9 cellular contexts compared by ENCODE assay signal in the genomic region with DNA sequence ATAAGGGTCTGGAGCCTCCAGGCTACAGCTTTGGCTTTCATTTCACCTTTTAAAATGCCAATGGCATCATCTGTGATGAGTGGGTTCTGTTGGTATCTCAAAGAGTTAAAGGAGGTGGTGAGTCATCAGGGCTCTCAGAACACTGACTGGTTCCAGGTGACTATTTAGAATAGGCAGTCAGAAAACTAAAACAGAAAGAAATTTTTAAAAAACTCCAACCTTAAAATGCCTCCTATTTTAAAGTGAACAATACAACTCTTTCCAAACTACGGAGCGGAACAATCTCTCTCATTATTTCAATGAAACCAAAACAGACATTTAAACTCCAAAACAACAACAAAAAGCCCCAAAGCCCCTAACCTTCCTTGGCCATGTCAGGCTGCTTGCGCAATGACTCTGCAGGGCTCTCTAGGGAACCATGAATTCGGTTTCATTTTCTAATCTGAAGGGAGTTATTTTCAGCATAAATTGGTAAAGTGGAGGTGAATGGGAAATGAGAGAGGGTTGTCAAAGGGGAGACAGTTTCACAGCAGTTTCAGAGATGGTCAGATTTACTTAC.
DNase-seq lines count a peak whose midpoint lies in the region; ATAC-seq and TF ChIP-seq lines count a peak whose summit lies in the region.
"Had no signal": no experiment of that assay in that cellular context is flagged by ENCODE, and none has a peak within 500 bp of the region (broad histone marks: within the 10 kb centered on the region; RNA-seq: fewer than 3 reads in every experiment).

No MANE protein-coding gene starts in this region.

- no peak for TF ChIP-seq POLR2A in adrenal gland (IDR thresholded peaks at IDR 0.05)

- peaks cover 28% of the 10 kb centered on the region for H3K27me3 Mint-ChIP-seq in stimulated activated naive CD8-positive, alpha-beta T cell treated with anti-CD3 and anti-CD28 coated beads, Interleukin-15, amount 100 ng/mL, for 72 hours

- H3K9me3 ChIP-seq in right atrium auricular region (no peaks in the 10 kb centered on the region), adrenal gland (replicated peaks in 1 of 3) (no peaks in the 10 kb centered on the region)

- peaks cover 15% of the 10 kb centered on the region for H3K4me1 Mint-ChIP-seq in stimulated activated naive CD8-positive, alpha-beta T cell treated with anti-CD3 and anti-CD28 coated beads, Interleukin-15, amount 100 ng/mL, for 72 hours
- H3K4me1 Mint-ChIP-seq: brain had no signal

- no peaks in the 10 kb centered on the region for H3K27me3 ChIP-seq in right atrium auricular region
- H3K27me3 ChIP-seq in adrenal gland, result no peaks in the 10 kb centered on the region

- intact Hi-C loops in Right ventricle myocardium superior (cut with DNase I), result no loop called here
- intact Hi-C loops in adrenal gland (cut with DNase I), result no loop called here

- peak overlapping the region in 1 of 2 donors; percentile 5 for H3K27ac Mint-ChIP-seq in stimulated activated naive CD8-positive, alpha-beta T cell treated with anti-CD3 and anti-CD28 coated beads, Interleukin-15, amount 100 ng/mL, for 72 hours

- H3K4me3 ChIP-seq in right atrium auricular region (no peak overlapping the region), adrenal gland (peak overlapping the region in 1 of 4 donors; percentile 45)

- H3K36me3 ChIP-seq in right atrium auricular region (no peaks in the 10 kb centered on the region), adrenal gland (replicated peaks in 1 of 2) (no peaks in the 10 kb centered on the region)

- H3K4me3 Mint-ChIP-seq in stimulated activated naive CD8-positive, alpha-beta T cell treated with anti-CD3 and anti-CD28 coated beads, Interleukin-15, amount 100 ng/mL, for 72 hours, result peak overlapping the region; percentile 18 to 43
- H3K4me3 Mint-ChIP-seq: brain had no signal

- H3K27ac ChIP-seq in right atrium auricular region, result no peak overlapping the region
- peak overlapping the region in 2 of 5 donors; percentile 14 to 27 for H3K27ac ChIP-seq in adrenal gland

- no peak for DNase-seq in Right ventricle myocardium superior
- DNase-seq in right atrium auricular region (ENCODE audit: low spot score), result no peak
- peak in 4 of 7 donors; percentile 31 to 49 (median 34) for DNase-seq in adrenal gland
- no peak for DNase-seq in stimulated activated naive CD8-positive, alpha-beta T cell treated with anti-CD3 and anti-CD28 coated beads, Interleukin-15, amount 100 ng/mL, for 72 hours
- no peak for DNase-seq in NCI-H2029 treated with DMSO at 0.1 percent for 48 hours (lab: John Stamatoyannopoulos, UW)
- no peak for DNase-seq in NCI-H187 (lab: John Stamatoyannopoulos, UW)
- DNase-seq in globus pallidus (ENCODE audit: low spot score), result no peak

- peak; percentile 52 for ATAC-seq in Right ventricle myocardium superior (ENCODE audit: poor library complexity)
- peak; percentile 95 for ATAC-seq in HG03039 (IDR thresholded peaks at IDR 0.05; ENCODE audit: unreplicated experiment)
- peak; percentile 78 for ATAC-seq in stimulated activated naive CD8-positive, alpha-beta T cell treated with anti-CD3 and anti-CD28 coated beads, Interleukin-15, amount 100 ng/mL, for 72 hours

- H3K4me1 ChIP-seq in right atrium auricular region, result no peaks in the 10 kb centered on the region
- peaks cover 5 to 14% of the 10 kb centered on the region in 2 donors for H3K4me1 ChIP-seq in adrenal gland (replicated peaks in 1 of 2)

- H3K9me3 Mint-ChIP-seq in stimulated activated naive CD8-positive, alpha-beta T cell treated with anti-CD3 and anti-CD28 coated beads, Interleukin-15, amount 100 ng/mL, for 72 hours, result peaks cover 5 to 9% of the 10 kb centered on the region in 2 donors

- 25 to 39% (median 29%) methylated on average over 4 of the region's 4 CpGs for WGBS in adrenal gland, 4 donors

- TF ChIP-seq CTCF in right atrium auricular region (IDR thresholded peaks at IDR 0.05) (no peak), adrenal gland (IDR thresholded peaks at IDR 0.05) (no peak)

Comparison
In these comparisons a context has a peak if more than half of its experiments do, and no peak if none do; other contexts are left out.
1. DNase-seq: peak in adrenal gland (4 of 7); none in Right ventricle myocardium superior (single experiment), right atrium auricular region (single experiment), stimulated activated naive CD8-positive, alpha-beta T cell treated with anti-CD3 and anti-CD28 coated beads, Interleukin-15, amount 100 ng/mL, for 72 hours (0 of 2), NCI-H2029 treated with DMSO at 0.1 percent for 48 hours (single experiment), NCI-H187 (0 of 2) and globus pallidus (single experiment).
2. Peak in every context shown above with its lines, with median percentiles within 50 percentile points of each other: ATAC-seq.